ENCODE assay signal across 1 cellular context in the genomic region with DNA sequence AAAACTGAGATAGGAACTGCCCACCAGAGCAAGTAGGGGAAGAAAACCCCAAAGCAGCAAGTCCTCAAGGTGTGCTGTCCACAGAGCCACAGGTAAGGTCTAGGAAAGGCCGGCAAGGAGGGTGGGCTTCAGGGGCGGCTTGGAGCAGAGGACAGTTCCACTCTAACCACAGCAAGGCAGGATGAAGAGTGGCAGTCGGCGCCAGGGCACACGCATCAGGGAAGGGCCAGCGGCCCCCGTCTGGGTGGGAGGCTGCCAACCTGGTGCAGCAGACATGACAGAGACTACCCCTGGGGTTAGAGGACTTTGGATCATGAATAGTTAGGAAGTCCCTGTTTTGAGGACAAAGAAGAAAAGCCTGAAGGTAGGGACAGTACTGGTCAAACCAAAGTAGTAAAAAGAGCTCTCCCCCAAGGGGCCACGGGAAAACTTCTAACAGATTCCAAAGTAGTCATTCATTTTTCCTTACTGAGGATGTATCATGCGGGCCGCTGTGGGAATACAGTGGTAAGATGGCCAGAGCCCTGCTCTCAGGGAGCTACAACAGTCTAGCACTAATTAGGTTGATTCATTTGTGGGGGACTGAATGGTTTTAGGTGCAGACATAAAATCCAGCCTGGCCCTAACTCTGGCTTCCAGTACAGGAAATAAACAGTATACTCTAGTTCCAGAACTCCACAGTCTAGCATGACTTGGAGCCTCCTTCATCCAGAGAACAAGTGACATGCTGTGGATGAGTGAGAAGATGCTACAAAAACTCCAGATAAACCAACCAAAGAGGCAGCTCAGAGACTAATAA.
TF ChIP-seq lines count a peak whose summit lies in the region.

No MANE protein-coding gene starts in this region.

TF ChIP-seq in K562, 482 proteins besides CTCF, POLR2A, EP300 and RAD21 (continued from another document and continues in another):
- no peak for TF ChIP-seq NFYB (IDR thresholded peaks at IDR 0.05; ENCODE audit: extremely low read depth, insufficient read length)
- no peak for TF ChIP-seq HSF4 (CRISPR knock-in tag; IDR thresholded peaks at IDR 0.05; ENCODE audit: borderline replicate concordance)
- TF ChIP-seq TSC22D4 (tag; IDR thresholded peaks at IDR 0.05): no peak
- TF ChIP-seq, protein P1, sequence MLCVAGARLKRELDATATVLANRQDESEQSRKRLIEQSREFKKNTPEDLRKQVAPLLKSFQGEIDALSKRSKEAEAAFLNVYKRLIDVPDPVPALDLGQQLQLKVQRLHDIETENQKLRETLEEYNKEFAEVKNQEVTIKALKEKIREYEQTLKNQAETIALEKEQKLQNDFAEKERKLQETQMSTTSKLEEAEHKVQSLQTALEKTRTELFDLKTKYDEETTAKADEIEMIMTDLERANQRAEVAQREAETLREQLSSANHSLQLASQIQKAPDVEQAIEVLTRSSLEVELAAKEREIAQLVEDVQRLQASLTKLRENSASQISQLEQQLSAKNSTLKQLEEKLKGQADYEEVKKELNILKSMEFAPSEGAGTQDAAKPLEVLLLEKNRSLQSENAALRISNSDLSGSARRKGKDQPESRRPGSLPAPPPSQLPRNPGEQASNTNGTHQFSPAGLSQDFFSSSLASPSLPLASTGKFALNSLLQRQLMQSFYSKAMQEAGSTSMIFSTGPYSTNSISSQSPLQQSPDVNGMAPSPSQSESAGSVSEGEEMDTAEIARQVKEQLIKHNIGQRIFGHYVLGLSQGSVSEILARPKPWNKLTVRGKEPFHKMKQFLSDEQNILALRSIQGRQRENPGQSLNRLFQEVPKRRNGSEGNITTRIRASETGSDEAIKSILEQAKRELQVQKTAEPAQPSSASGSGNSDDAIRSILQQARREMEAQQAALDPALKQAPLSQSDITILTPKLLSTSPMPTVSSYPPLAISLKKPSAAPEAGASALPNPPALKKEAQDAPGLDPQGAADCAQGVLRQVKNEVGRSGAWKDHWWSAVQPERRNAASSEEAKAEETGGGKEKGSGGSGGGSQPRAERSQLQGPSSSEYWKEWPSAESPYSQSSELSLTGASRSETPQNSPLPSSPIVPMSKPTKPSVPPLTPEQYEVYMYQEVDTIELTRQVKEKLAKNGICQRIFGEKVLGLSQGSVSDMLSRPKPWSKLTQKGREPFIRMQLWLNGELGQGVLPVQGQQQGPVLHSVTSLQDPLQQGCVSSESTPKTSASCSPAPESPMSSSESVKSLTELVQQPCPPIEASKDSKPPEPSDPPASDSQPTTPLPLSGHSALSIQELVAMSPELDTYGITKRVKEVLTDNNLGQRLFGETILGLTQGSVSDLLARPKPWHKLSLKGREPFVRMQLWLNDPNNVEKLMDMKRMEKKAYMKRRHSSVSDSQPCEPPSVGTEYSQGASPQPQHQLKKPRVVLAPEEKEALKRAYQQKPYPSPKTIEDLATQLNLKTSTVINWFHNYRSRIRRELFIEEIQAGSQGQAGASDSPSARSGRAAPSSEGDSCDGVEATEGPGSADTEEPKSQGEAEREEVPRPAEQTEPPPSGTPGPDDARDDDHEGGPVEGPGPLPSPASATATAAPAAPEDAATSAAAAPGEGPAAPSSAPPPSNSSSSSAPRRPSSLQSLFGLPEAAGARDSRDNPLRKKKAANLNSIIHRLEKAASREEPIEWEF (CRISPR knock-in tag; IDR thresholded peaks at IDR 0.05): 0 out of 2 replicates have a peak, but pooled peaks have one; percentile 36
- no peak for TF ChIP-seq SP1 (CRISPR knock-in tag; IDR thresholded peaks at IDR 0.05)
- TF ChIP-seq SMAD2 (IDR thresholded peaks at IDR 0.05; ENCODE audit: low read depth, low read length): no peak
- TF ChIP-seq ZNF143 (CRISPR knock-in tag; IDR thresholded peaks at IDR 0.05): no peak
- no peak for TF ChIP-seq ZNF133 (CRISPR knock-in tag; IDR thresholded peaks at IDR 0.05)
- TF ChIP-seq, protein P2, sequence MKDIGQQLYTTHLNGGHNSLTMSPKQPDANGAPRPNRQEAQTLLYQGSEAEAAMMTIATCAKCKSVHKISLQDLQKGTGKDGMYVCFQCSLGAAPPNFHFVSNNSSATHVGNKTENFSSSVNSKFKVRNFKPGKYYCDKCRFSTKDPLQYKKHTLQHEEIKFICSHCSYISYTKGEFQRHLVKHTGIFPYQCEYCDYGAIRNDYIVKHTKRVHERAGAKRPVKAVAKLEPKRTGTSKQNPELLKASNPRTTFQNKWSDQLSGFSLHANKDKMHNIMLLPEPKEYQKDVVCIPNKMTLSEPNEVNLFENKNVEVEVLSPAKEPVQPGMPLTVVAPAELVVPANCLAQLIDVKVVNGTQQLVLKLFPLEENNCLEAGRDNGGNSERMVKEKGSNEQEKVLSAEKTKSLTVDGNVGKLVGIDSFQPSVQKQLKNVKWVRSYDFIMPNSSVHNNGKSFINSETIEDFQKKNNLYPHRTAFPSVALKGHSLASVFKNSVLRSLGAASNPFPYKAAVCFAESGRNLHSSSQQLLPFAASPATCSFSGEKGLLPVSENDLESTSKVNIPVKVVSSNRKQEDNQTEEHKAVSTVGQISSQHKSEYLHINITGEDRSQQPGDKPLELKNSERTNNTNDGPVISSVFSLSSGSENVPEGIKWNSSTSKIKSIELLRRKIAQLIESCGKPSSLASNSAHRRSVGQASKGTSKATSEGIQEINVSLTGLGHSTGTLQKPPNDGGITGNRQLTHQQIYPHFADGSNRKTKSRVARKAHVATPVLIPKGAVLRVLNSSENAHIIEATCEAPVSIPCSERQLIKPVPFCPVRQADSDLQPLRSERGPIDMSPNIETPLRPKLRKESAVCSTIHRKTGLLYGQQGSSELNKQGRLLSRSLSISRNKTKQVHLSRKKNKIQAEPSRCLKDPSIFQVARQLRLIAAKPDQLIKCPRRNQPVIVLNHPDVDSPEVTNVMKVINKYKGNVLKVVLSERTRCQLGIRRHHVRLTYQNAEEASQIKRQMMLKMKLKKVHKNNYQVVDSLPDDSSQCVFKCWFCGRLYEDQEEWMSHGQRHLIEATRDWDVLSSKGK (CRISPR knock-in tag; IDR thresholded peaks at IDR 0.05): no peak
- TF ChIP-seq ZNF695 (CRISPR knock-in tag; IDR thresholded peaks at IDR 0.05): no peak
- TF ChIP-seq SP2 (IDR thresholded peaks at IDR 0.05; ENCODE audit: extremely low read depth, low read depth, low read length, poor library complexity, severe bottlenecking): no peak
- TF ChIP-seq, protein P3, sequence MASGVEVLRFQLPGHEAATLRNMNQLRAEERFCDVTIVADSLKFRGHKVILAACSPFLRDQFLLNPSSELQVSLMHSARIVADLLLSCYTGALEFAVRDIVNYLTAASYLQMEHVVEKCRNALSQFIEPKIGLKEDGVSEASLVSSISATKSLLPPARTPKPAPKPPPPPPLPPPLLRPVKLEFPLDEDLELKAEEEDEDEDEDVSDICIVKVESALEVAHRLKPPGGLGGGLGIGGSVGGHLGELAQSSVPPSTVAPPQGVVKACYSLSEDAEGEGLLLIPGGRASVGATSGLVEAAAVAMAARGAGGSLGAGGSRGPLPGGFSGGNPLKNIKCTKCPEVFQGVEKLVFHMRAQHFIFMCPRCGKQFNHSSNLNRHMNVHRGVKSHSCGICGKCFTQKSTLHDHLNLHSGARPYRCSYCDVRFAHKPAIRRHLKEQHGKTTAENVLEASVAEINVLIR (CRISPR knock-in tag; IDR thresholded peaks at IDR 0.05): no peak
- TF ChIP-seq, protein P4, sequence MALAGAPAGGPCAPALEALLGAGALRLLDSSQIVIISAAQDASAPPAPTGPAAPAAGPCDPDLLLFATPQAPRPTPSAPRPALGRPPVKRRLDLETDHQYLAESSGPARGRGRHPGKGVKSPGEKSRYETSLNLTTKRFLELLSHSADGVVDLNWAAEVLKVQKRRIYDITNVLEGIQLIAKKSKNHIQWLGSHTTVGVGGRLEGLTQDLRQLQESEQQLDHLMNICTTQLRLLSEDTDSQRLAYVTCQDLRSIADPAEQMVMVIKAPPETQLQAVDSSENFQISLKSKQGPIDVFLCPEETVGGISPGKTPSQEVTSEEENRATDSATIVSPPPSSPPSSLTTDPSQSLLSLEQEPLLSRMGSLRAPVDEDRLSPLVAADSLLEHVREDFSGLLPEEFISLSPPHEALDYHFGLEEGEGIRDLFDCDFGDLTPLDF (CRISPR knock-in tag; IDR thresholded peaks at IDR 0.05): 0 out of 2 replicates have a peak, but pooled peaks have one; percentile 3
- TF ChIP-seq SMAD4 (CRISPR knock-in tag; conservative IDR thresholded peaks at IDR 0.05): no peak
- TF ChIP-seq GABPB1 (CRISPR knock-in tag; IDR thresholded peaks at IDR 0.05): 0 out of 2 replicates have a peak, but pooled peaks have one; percentile 8
- TF ChIP-seq, protein P5, sequence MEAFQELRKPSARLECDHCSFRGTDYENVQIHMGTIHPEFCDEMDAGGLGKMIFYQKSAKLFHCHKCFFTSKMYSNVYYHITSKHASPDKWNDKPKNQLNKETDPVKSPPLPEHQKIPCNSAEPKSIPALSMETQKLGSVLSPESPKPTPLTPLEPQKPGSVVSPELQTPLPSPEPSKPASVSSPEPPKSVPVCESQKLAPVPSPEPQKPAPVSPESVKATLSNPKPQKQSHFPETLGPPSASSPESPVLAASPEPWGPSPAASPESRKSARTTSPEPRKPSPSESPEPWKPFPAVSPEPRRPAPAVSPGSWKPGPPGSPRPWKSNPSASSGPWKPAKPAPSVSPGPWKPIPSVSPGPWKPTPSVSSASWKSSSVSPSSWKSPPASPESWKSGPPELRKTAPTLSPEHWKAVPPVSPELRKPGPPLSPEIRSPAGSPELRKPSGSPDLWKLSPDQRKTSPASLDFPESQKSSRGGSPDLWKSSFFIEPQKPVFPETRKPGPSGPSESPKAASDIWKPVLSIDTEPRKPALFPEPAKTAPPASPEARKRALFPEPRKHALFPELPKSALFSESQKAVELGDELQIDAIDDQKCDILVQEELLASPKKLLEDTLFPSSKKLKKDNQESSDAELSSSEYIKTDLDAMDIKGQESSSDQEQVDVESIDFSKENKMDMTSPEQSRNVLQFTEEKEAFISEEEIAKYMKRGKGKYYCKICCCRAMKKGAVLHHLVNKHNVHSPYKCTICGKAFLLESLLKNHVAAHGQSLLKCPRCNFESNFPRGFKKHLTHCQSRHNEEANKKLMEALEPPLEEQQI (IDR thresholded peaks at IDR 0.05): no peak
- TF ChIP-seq, protein P6, sequence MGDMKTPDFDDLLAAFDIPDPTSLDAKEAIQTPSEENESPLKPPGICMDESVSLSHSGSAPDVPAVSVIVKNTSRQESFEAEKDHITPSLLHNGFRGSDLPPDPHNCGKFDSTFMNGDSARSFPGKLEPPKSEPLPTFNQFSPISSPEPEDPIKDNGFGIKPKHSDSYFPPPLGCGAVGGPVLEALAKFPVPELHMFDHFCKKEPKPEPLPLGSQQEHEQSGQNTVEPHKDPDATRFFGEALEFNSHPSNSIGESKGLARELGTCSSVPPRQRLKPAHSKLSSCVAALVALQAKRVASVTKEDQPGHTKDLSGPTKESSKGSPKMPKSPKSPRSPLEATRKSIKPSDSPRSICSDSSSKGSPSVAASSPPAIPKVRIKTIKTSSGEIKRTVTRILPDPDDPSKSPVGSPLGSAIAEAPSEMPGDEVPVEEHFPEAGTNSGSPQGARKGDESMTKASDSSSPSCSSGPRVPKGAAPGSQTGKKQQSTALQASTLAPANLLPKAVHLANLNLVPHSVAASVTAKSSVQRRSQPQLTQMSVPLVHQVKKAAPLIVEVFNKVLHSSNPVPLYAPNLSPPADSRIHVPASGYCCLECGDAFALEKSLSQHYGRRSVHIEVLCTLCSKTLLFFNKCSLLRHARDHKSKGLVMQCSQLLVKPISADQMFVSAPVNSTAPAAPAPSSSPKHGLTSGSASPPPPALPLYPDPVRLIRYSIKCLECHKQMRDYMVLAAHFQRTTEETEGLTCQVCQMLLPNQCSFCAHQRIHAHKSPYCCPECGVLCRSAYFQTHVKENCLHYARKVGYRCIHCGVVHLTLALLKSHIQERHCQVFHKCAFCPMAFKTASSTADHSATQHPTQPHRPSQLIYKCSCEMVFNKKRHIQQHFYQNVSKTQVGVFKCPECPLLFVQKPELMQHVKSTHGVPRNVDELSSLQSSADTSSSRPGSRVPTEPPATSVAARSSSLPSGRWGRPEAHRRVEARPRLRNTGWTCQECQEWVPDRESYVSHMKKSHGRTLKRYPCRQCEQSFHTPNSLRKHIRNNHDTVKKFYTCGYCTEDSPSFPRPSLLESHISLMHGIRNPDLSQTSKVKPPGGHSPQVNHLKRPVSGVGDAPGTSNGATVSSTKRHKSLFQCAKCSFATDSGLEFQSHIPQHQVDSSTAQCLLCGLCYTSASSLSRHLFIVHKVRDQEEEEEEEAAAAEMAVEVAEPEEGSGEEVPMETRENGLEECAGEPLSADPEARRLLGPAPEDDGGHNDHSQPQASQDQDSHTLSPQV (IDR thresholded peaks at IDR 0.05): 0 out of 2 replicates have a peak, but pooled peaks have one; percentile 51
- TF ChIP-seq, protein P7, sequence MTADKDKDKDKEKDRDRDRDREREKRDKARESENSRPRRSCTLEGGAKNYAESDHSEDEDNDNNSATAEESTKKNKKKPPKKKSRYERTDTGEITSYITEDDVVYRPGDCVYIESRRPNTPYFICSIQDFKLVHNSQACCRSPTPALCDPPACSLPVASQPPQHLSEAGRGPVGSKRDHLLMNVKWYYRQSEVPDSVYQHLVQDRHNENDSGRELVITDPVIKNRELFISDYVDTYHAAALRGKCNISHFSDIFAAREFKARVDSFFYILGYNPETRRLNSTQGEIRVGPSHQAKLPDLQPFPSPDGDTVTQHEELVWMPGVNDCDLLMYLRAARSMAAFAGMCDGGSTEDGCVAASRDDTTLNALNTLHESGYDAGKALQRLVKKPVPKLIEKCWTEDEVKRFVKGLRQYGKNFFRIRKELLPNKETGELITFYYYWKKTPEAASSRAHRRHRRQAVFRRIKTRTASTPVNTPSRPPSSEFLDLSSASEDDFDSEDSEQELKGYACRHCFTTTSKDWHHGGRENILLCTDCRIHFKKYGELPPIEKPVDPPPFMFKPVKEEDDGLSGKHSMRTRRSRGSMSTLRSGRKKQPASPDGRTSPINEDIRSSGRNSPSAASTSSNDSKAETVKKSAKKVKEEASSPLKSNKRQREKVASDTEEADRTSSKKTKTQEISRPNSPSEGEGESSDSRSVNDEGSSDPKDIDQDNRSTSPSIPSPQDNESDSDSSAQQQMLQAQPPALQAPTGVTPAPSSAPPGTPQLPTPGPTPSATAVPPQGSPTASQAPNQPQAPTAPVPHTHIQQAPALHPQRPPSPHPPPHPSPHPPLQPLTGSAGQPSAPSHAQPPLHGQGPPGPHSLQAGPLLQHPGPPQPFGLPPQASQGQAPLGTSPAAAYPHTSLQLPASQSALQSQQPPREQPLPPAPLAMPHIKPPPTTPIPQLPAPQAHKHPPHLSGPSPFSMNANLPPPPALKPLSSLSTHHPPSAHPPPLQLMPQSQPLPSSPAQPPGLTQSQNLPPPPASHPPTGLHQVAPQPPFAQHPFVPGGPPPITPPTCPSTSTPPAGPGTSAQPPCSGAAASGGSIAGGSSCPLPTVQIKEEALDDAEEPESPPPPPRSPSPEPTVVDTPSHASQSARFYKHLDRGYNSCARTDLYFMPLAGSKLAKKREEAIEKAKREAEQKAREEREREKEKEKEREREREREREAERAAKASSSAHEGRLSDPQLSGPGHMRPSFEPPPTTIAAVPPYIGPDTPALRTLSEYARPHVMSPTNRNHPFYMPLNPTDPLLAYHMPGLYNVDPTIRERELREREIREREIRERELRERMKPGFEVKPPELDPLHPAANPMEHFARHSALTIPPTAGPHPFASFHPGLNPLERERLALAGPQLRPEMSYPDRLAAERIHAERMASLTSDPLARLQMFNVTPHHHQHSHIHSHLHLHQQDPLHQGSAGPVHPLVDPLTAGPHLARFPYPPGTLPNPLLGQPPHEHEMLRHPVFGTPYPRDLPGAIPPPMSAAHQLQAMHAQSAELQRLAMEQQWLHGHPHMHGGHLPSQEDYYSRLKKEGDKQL (CRISPR knock-in tag; IDR thresholded peaks at IDR 0.05; ENCODE audit: borderline replicate concordance): no peak
- no peak for TF ChIP-seq MYC (IDR thresholded peaks at IDR 0.05; ENCODE audit: low read depth, low read length)
- no peak for TF ChIP-seq MYC (CRISPR knock-in tag; IDR thresholded peaks at IDR 0.05; ENCODE audit: borderline replicate concordance, low read depth)
- TF ChIP-seq EHMT2 (IDR thresholded peaks at IDR 0.05): no peak
- no peak for TF ChIP-seq CBX1 (IDR thresholded peaks at IDR 0.05; ENCODE audit: low read depth)
- TF ChIP-seq MTA3 (IDR thresholded peaks at IDR 0.05; ENCODE audit: borderline replicate concordance): no peak
- no peak for TF ChIP-seq SREBF2 (CRISPR knock-in tag; IDR thresholded peaks at IDR 0.05)
- no peak for TF ChIP-seq MIER1 (IDR thresholded peaks at IDR 0.05; ENCODE audit: low read depth)
